In the genomic region with DNA sequence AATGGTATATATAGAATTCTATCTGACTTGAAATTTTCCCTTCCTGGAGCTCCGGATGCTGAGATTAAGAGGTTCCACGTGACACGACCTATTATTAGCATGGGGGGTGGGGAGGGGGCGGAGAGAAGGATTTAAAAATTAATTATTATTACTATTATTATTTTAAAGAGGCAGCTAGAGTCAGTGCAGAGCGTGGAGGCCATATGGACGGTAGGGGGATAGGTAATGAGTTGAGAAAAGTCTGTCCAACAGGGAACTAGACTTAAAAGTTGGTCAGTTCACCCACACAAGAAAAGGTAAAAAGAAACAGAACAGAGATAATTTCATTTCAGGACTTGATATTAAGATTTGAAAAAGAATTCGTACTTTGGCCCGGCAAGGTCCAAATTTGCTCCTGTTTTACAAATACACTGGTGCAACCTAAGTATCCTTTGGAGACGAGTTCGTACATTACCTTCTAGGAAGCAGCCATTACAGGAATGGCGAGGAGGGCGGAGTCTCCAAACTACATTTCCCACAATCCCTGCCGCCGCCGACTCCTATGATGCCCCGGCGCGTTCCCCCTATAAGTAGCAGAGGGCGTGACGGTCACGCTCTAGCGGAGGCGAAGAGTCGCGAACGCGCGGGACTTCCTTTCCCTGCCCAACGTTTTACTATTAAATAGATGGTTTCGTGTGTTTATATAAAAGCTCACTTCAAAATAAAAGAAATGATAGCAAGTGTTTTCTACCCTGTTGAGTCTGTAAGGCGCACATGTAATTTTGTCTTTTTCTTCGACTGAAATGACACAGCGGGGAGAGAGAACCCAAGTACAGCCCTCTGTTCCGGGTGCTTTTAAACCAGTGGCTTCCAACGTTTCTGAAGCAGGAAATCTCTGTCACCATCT, we compare ENCODE assay signal across 8 cellular contexts. TPM values are rescaled to one million over a fixed set of nuclear protein-coding genes. Genes with fewer than 3 reads are reported as not detected.
DNase-seq lines count a peak whose midpoint lies in the region; ATAC-seq and TF ChIP-seq lines count a peak whose summit lies in the region.

A gene with protein sequence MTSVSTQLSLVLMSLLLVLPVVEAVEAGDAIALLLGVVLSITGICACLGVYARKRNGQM (minus strand): TSS at position 481 of the 886 bp plus-strand sequence. CDS start 976 bp downstream, outside the sequence.

- no peaks in the 10 kb centered on the region for H3K27me3 ChIP-seq in layer of hippocampus (ENCODE audit: control insufficient read depth, insufficient read depth, low read length)

- intact Hi-C loops in activated CD4-positive, alpha-beta T cell treated with anti-CD3 and anti-CD28 coated beads for 36 hours (cut with DNase I, micrococcal nuclease): loop anchor here (1.0 to 5.0 kb wide), 6 partner anchors 179 to 912 kb away; a partner anchor contains a TSS

- peaks cover 19% of the 10 kb centered on the region for H3K36me3 Mint-ChIP-seq in activated CD4-positive, alpha-beta T cell treated with anti-CD3 and anti-CD28 coated beads for 36 hours (ENCODE audit: low read depth)

- H3K9me3 Mint-ChIP-seq in activated CD4-positive, alpha-beta T cell treated with anti-CD3 and anti-CD28 coated beads for 36 hours (ENCODE audit: low read depth): no peaks in the 10 kb centered on the region

- ATAC-seq in HG03439 (IDR thresholded peaks at IDR 0.05; ENCODE audit: unreplicated experiment): peak; percentile 100
- ATAC-seq in activated CD4-positive, alpha-beta T cell treated with anti-CD3 and anti-CD28 coated beads for 36 hours: peak; percentile 95

- POLR2A ChIA-PET in activated CD4-positive, alpha-beta T cell treated with anti-CD3 and anti-CD28 coated beads for 36 hours (lab: Charles Lee): no interaction called here

- peak within 1 kb of the TSS; percentile 80 for H3K4me3 Mint-ChIP-seq in activated CD4-positive, alpha-beta T cell treated with anti-CD3 and anti-CD28 coated beads for 36 hours

- peaks cover 34% of the 10 kb centered on the region for H3K4me1 Mint-ChIP-seq in activated CD4-positive, alpha-beta T cell treated with anti-CD3 and anti-CD28 coated beads for 36 hours

- CTCF ChIA-PET in activated CD4-positive, alpha-beta T cell treated with anti-CD3 and anti-CD28 coated beads for 36 hours (lab: Charles Lee): no interaction called here

- H3K27me3 Mint-ChIP-seq in activated CD4-positive, alpha-beta T cell treated with anti-CD3 and anti-CD28 coated beads for 36 hours: no peaks in the 10 kb centered on the region

- peak within 1 kb of the TSS; percentile 74 for H3K4me3 ChIP-seq in choroid plexus epithelial cell (ENCODE audit: low read depth, low read length)

- DNase-seq in AML-193 (lab: John Stamatoyannopoulos, UW) (peak; percentile 88 to 89), NCI-H524 (lab: John Stamatoyannopoulos, UW) (peak; percentile 75 to 89), choroid plexus epithelial cell (ENCODE audit: low read depth) (peak; percentile 93)
- DNase-seq in activated CD4-positive, alpha-beta T cell treated with anti-CD3 and anti-CD28 coated beads for 36 hours: peak; percentile 93
- DNase-seq in stimulated activated CD4-positive, alpha-beta T cell treated with anti-CD3 and anti-CD28 coated beads, Interleukin-1b, Interleukin-23, amount 100 ng/mL, for 4 hours (ENCODE audit: low read depth in 2 of 2): peak; percentile 80 to 84

- TF ChIP-seq CTCF in choroid plexus epithelial cell (conservative IDR thresholded peaks at IDR 0.05; ENCODE audit: low read depth, low read length): no peak

- H3K27ac ChIP-seq in layer of hippocampus (ENCODE audit: low read depth, low read length): peak within 1 kb of the TSS; percentile 42

- peak within 1 kb of the TSS; percentile 82 for H3K27ac Mint-ChIP-seq in activated CD4-positive, alpha-beta T cell treated with anti-CD3 and anti-CD28 coated beads for 36 hours

- TF ChIP-seq POLR2A in GM19193 (IDR thresholded peaks at IDR 0.05; ENCODE audit: extremely low read depth, insufficient read depth, insufficient read length): peak; percentile 75

RNA-seq across cellular contexts. Expression of the gene that starts here (rescaled TPM):
- 10 to 100 TPM; 36.0 to 38.5 TPM for total RNA-seq in activated CD4-positive, alpha-beta T cell treated with anti-CD3 and anti-CD28 coated beads for 36 hours

Comparison
In these comparisons a context has a peak if more than half of its experiments do, and no peak if none do; other contexts are left out.
1. Peak in every context shown above with its lines: DNase-seq, ATAC-seq, H3K4me3 ChIP-seq and H3K27ac ChIP-seq.